In the genomic region with DNA sequence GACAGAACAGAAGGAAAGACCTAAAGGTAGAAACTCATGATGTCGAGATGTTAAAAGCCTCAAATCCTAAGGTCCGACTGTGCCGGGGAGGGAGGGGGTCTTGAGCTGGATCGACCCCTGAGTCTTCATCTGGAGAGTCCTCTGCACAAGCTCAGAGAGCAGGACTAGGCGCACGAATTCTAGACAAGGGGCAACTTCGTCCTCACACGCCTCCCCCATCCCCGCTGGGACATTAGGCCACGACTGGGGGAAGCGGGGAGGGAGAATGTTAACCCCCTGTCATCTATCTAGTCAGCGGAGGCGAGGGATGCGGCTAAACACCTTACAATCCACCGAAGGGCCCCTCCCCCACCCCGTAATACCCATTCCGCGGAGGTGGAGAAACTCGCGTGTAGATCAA, we compare ENCODE assay signal across 29 cellular contexts.
"Had no signal": no experiment of that assay in that cellular context is flagged by ENCODE, and none has a peak within 500 bp of the region (broad histone marks: within the 10 kb centered on the region; RNA-seq: fewer than 3 reads in every experiment).

No MANE protein-coding gene starts in this region.

- H3K27ac Mint-ChIP-seq: activated CD4-positive, alpha-beta T cell treated with anti-CD3 and anti-CD28 coated beads for 36 hours; activated naive CD8-positive, alpha-beta T cell treated with anti-CD3 and anti-CD28 coated beads for 36 hours; activated T-cell treated with anti-CD3 and anti-CD28 coated beads, Interleukin-2, amount 50 U/mL, for 24 hours; effector memory CD8-positive, alpha-beta T cell; stimulated activated memory B cell treated with anti-CD40 and anti-IgM and Interleukin-4, amounts not matched to agents 10 μg/mL and 1 μg/mL and 100 μg/mL, for 72 hours had no signal

- H3K9me3 ChIP-seq: breast epithelium, colonic mucosa, esophagus muscularis mucosa, lower lobe of right lung, sigmoid colon, uterus had no signal

- ATAC-seq: activated CD4-positive, alpha-beta T cell treated with anti-CD3 and anti-CD28 coated beads for 36 hours; effector memory CD8-positive, alpha-beta T cell; left lobe of liver; lower lobe of right lung; naive thymus-derived CD4-positive, alpha-beta T cell; stimulated activated memory B cell treated with anti-CD40 and anti-IgM and Interleukin-4, amounts not matched to agents 10 μg/mL and 1 μg/mL and 100 μg/mL, for 72 hours had no signal

- FAIRE-seq: endothelial cell of umbilical vein, frontal cortex, kidney, TTC549 had no signal

- DNase-seq: activated CD4-positive, alpha-beta T cell treated with anti-CD3 and anti-CD28 coated beads, Interleukin-2, amount 50 U/mL, for 4 hours; activated CD8-positive, alpha-beta memory T cell treated with anti-CD3 and anti-CD28 coated beads for 24 hours; activated CD8-positive, alpha-beta memory T cell treated with anti-CD3 and anti-CD28 coated beads, Interleukin-2, amount 50 U/mL, for 4 hours; activated naive CD4-positive, alpha-beta T cell treated with Interleukin-2 at 50 U/mL for 16 hours; activated naive CD8-positive, alpha-beta T cell treated with anti-CD3 and anti-CD28 coated beads for 36 hours; activated T-cell treated with anti-CD3 and anti-CD28 coated beads, Interleukin-2, amount 50 U/mL, for 24 hours; colonic mucosa; dorsolateral prefrontal cortex; effector memory CD8-positive, alpha-beta T cell; head of caudate nucleus; hypothalamus; lower lobe of right lung; occipital lobe; sigmoid colon; stomach; trophoblast cell; uterus had no signal

- H3K4me2 ChIP-seq: smooth muscle cell had no signal

- H3K27ac ChIP-seq: breast epithelium, colonic mucosa, dorsolateral prefrontal cortex, esophagus muscularis mucosa, lower lobe of right lung, sigmoid colon, stomach, uterus had no signal

- H3K36me3 ChIP-seq: breast epithelium, colonic mucosa, esophagus muscularis mucosa, lower lobe of right lung, sigmoid colon, stomach, uterus had no signal

- H3K4me1 ChIP-seq: breast epithelium had no signal

- H3K9me3 Mint-ChIP-seq: activated T-cell treated with anti-CD3 and anti-CD28 coated beads, Interleukin-2, amount 50 U/mL, for 24 hours; effector memory CD8-positive, alpha-beta T cell; stimulated activated memory B cell treated with anti-CD40 and anti-IgM and Interleukin-4, amounts not matched to agents 10 μg/mL and 1 μg/mL and 100 μg/mL, for 72 hours had no signal

- H3K36me3 Mint-ChIP-seq: stimulated activated memory B cell treated with anti-CD40 and anti-IgM and Interleukin-4, amounts not matched to agents 10 μg/mL and 1 μg/mL and 100 μg/mL, for 72 hours had no signal

- H3K4me3 ChIP-seq: colonic mucosa, dorsolateral prefrontal cortex, esophagus muscularis mucosa, lower lobe of right lung, sigmoid colon, smooth muscle cell, stomach, uterus had no signal

- H3K4me3 Mint-ChIP-seq: activated CD4-positive, alpha-beta T cell treated with anti-CD3 and anti-CD28 coated beads for 36 hours; activated naive CD8-positive, alpha-beta T cell treated with anti-CD3 and anti-CD28 coated beads for 36 hours; activated T-cell treated with anti-CD3 and anti-CD28 coated beads, Interleukin-2, amount 50 U/mL, for 24 hours; effector memory CD8-positive, alpha-beta T cell; neural crest cell; stimulated activated memory B cell treated with anti-CD40 and anti-IgM and Interleukin-4, amounts not matched to agents 10 μg/mL and 1 μg/mL and 100 μg/mL, for 72 hours had no signal
